In genomic region chr4:27000820-27001219, GRCh38 we compare ENCODE assay signal across 8 cellular contexts.
DNase-seq lines count a peak whose midpoint lies in the region; ATAC-seq and TF ChIP-seq lines count a peak whose summit lies in the region.

No MANE protein-coding gene starts in this region.

- H3K36me3 ChIP-seq in gastroesophageal sphincter = no peaks in the 10 kb centered on the region

- H3K4me3 ChIP-seq in GM12865 (ENCODE audit: low read depth, low read length) (no peak overlapping the region), fibroblast of villous mesenchyme (ENCODE audit: low read depth, low read length) (no peak overlapping the region), gastroesophageal sphincter (no peak overlapping the region)
- H3K4me3 ChIP-seq in Jurkat, Clone E6-1 (ENCODE audit: low read length) = no peak overlapping the region

- WGBS in gastroesophageal sphincter (ENCODE audit: low coverage in 1 of 2), 2 donors = 85% methylated on average over 1 of the region's 1 CpG; no CpG with 5 or more reads in 1 of the 2 donors

- ATAC-seq in GM21381 (IDR thresholded peaks at IDR 0.05; ENCODE audit: unreplicated experiment) (peak; percentile 52), gastroesophageal sphincter (no peak)

- no peak for TF ChIP-seq POLR2A in gastroesophageal sphincter (IDR thresholded peaks at IDR 0.05)

- no peaks in the 10 kb centered on the region for H3K27me3 ChIP-seq in gastroesophageal sphincter

- TF ChIP-seq CTCF in GM12865 (IDR thresholded peaks at IDR 0.05; ENCODE audit: insufficient read depth, low read depth, low read length, missing control alignments) (peak; percentile 46), fibroblast of villous mesenchyme (IDR thresholded peaks at IDR 0.05; ENCODE audit: insufficient read depth, low read depth, low read length) (peak; percentile 19), gastroesophageal sphincter (IDR thresholded peaks at IDR 0.05) (no peak)

- H3K4me1 ChIP-seq in gastroesophageal sphincter = peaks cover 0 to 4% (median 0%) of the 10 kb centered on the region in 3 donors

- no peaks in the 10 kb centered on the region for H3K9me3 ChIP-seq in gastroesophageal sphincter

- intact Hi-C loops in posterior cingulate gyrus (cut with DNase I) = loop anchor here (10.0 kb wide), 1 partner anchor 1016 kb away; no protein-coding TSS in a partner anchor

- no peak for TF ChIP-seq EP300 in gastroesophageal sphincter (IDR thresholded peaks at IDR 0.05)

- DNase-seq in GM12865 (ENCODE audit: low read depth) (peak; percentile 47), fibroblast of villous mesenchyme (ENCODE audit: low read depth) (no peak), posterior cingulate gyrus (no peak), iPS-NIHi7 (ENCODE audit: extremely low spot score) (no peak)
- DNase-seq in Jurkat, Clone E6-1 (ENCODE audit: low read depth, low spot score) = peak; percentile 28
- DNase-seq in activated naive CD4-positive, alpha-beta T cell treated with Interleukin-2 at 50 U/mL for 16 hours = no peak

- no peak overlapping the region for H3K27ac ChIP-seq in gastroesophageal sphincter

Comparison
In these comparisons a context has a peak if more than half of its experiments do, and no peak if none do; other contexts are left out.
1. DNase-seq: peak in GM12865 (single experiment) and Jurkat, Clone E6-1 (single experiment); none in fibroblast of villous mesenchyme (single experiment), posterior cingulate gyrus (0 of 10), iPS-NIHi7 (single experiment) and activated naive CD4-positive, alpha-beta T cell treated with Interleukin-2 at 50 U/mL for 16 hours (single experiment).
2. CTCF ChIP-seq: peak in GM12865 (single experiment) and fibroblast of villous mesenchyme (single experiment); none in gastroesophageal sphincter (0 of 4).